In the genomic region with DNA sequence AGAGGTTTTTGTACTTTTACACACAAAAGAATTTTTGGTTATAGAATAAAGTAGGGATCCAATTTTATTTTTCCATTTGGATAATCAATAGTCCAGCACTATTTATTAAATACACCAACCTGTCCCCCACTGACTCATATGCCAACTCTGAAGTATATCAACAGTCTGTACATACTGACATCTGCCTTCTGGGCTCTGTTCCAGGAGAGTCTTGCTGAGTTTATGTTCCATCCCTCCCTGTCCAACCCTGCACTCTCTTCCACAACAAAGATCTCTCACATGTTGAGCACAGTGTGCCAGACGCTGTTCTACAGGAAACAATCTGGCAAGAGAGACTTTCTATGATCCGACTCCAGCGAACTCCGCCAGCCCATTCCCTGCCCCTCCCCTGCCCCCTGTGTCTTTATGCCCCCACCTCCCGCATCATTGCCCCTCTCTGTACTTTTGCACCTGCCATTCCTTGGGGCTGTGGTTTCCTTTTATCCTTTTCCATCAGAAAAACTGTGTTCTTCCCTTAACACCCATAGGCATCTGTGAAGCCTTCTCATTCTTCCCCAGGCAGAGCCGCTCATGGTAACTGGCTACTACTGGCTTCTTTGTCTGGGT, we compare ENCODE assay signal across 10 cellular contexts. TPM values are rescaled to one million over a fixed set of nuclear protein-coding genes. Genes with fewer than 3 reads are reported as not detected.
DNase-seq lines count a peak whose midpoint lies in the region; ATAC-seq and TF ChIP-seq lines count a peak whose summit lies in the region.
"Had no signal": no experiment of that assay in that cellular context is flagged by ENCODE, and none has a peak within 500 bp of the region (broad histone marks: within the 10 kb centered on the region; RNA-seq: fewer than 3 reads in every experiment).

No MANE protein-coding gene starts in this region.

- no peaks in the 10 kb centered on the region for H3F3A ChIP-seq in MM.1S (ENCODE audit: insufficient read depth, low read length)

- no peak overlapping the region for H2AFZ ChIP-seq in MM.1S (ENCODE audit: low read length)

- no peak for ATAC-seq in activated T-cell treated with anti-CD3 and anti-CD28 coated beads, Interleukin-2, amount 50 U/mL, for 72 hours (replicated peaks in 1 of 2)

- H3K79me2 ChIP-seq in MM.1S (ENCODE audit: low read length), result no peaks in the 10 kb centered on the region

- TF ChIP-seq CTCF in AG09319 (IDR thresholded peaks at IDR 0.05; ENCODE audit: low read depth, low read length) (no peak), kidney epithelial cell (IDR thresholded peaks at IDR 0.05; ENCODE audit: insufficient read depth, low read length, poor library complexity, severe bottlenecking) (no peak), MM.1S (IDR thresholded peaks at IDR 0.05; ENCODE audit: low read length) (no peak)

- no peak overlapping the region for H3K27ac ChIP-seq in MM.1S (ENCODE audit: low read length)

- H4K20me1 ChIP-seq in MM.1S (ENCODE audit: insufficient read depth, low read length), result no peaks in the 10 kb centered on the region

- H3K9me2 ChIP-seq in MM.1S (replicated peaks; ENCODE audit: insufficient read depth, low read length), result no peaks in the 10 kb centered on the region

- peaks cover 6% of the 10 kb centered on the region in 2 donors for H3K36me3 Mint-ChIP-seq in activated T-cell treated with anti-CD3 and anti-CD28 coated beads, Interleukin-2, amount 50 U/mL, for 72 hours (ENCODE audit: insufficient read depth in 2 of 2)

- H3K4me2 ChIP-seq in MM.1S (ENCODE audit: low read depth, low read length), result no peak overlapping the region

- no peak overlapping the region for H3K4me3 ChIP-seq in kidney epithelial cell (ENCODE audit: low read depth, low read length)
- no peak overlapping the region for H3K4me3 ChIP-seq in MM.1S (ENCODE audit: low read length)

- no peak overlapping the region for H3K9ac ChIP-seq in MM.1S (ENCODE audit: low read length)

- H3K4me1 ChIP-seq in MM.1S (ENCODE audit: low read length), result no peaks in the 10 kb centered on the region

- H3K27me3 ChIP-seq in kidney epithelial cell (ENCODE audit: control insufficient read depth, insufficient read depth, low read length) (peaks cover 4% of the 10 kb centered on the region), MM.1S (replicated peaks; ENCODE audit: insufficient read depth, low read length) (peaks cover 46% of the 10 kb centered on the region)

- H3K9me3 ChIP-seq in MM.1S (replicated peaks; ENCODE audit: insufficient read depth, low read length), result no peaks in the 10 kb centered on the region

- no peak overlapping the region for H3K4me3 Mint-ChIP-seq in activated T-cell treated with anti-CD3 and anti-CD28 coated beads, Interleukin-2, amount 50 U/mL, for 72 hours
- H3K4me3 Mint-ChIP-seq: central memory CD8-positive, alpha-beta T cell had no signal

- H3K9me3 Mint-ChIP-seq in activated T-cell treated with anti-CD3 and anti-CD28 coated beads, Interleukin-2, amount 50 U/mL, for 72 hours, result peaks cover 0 to 9% of the 10 kb centered on the region in 2 donors
- H3K9me3 Mint-ChIP-seq: central memory CD8-positive, alpha-beta T cell had no signal

- peaks cover 54% of the 10 kb centered on the region for H3K27me3 Mint-ChIP-seq in activated T-cell treated with anti-CD3 and anti-CD28 coated beads, Interleukin-2, amount 50 U/mL, for 72 hours (ENCODE audit: low read depth)

- H3K36me3 ChIP-seq in kidney epithelial cell (ENCODE audit: control insufficient read depth, insufficient read depth, low read length) (no peaks in the 10 kb centered on the region), MM.1S (replicated peaks; ENCODE audit: insufficient read depth, low read length) (no peaks in the 10 kb centered on the region)

- peak; percentile 25 for DNase-seq in AG09319 (ENCODE audit: extremely low read depth, low read depth)
- DNase-seq in NCI-H1105 treated with DMSO at 0.1 percent for 48 hours (lab: John Stamatoyannopoulos, UW), result peak; percentile 98
- DNase-seq in SW480 (ENCODE audit: low spot score), result peak; percentile 11
- peak; percentile 16 for DNase-seq in kidney epithelial cell (ENCODE audit: low read depth)
- no peak for DNase-seq in MM.1S
- no peak for DNase-seq in OCI-M2 (lab: John Stamatoyannopoulos, UW; ENCODE audit: unreplicated experiment)
- DNase-seq in activated T-cell treated with anti-CD3 and anti-CD28 coated beads, Interleukin-2, amount 50 U/mL, for 72 hours, result no peak
- DNase-seq in cerebellar nuclear complex (lab: John Stamatoyannopoulos, UW), result no peak
- DNase-seq: T1000 had no signal

- H3K27ac Mint-ChIP-seq in activated T-cell treated with anti-CD3 and anti-CD28 coated beads, Interleukin-2, amount 50 U/mL, for 72 hours, result no peak overlapping the region

- no peaks in the 10 kb centered on the region for H3K4me1 Mint-ChIP-seq in activated T-cell treated with anti-CD3 and anti-CD28 coated beads, Interleukin-2, amount 50 U/mL, for 72 hours (ENCODE audit: low read depth)
- H3K4me1 Mint-ChIP-seq: central memory CD8-positive, alpha-beta T cell had no signal

RNA-seq across cellular contexts. Expression of gene LACTBL1, which starts 3.3 kb away (rescaled TPM):
- total RNA-seq in kidney epithelial cell, result not detected in 2 replicates
- total RNA-seq in activated T-cell treated with anti-CD3 and anti-CD28 coated beads, Interleukin-2, amount 50 U/mL, for 72 hours, result not detected

RNA-seq across cellular contexts. Expression of gene TEX46, which starts 46.3 kb away (rescaled TPM):
- total RNA-seq in kidney epithelial cell, result not detected in 2 replicates
- total RNA-seq in activated T-cell treated with anti-CD3 and anti-CD28 coated beads, Interleukin-2, amount 50 U/mL, for 72 hours, result not detected

RNA-seq across cellular contexts. Expression of gene KDM1A, which starts 49.9 kb away (rescaled TPM):
- 111 and 122 TPM in 2 replicates for total RNA-seq in kidney epithelial cell
- 10 to 100 TPM; 49.2 to 50.7 TPM for total RNA-seq in activated T-cell treated with anti-CD3 and anti-CD28 coated beads, Interleukin-2, amount 50 U/mL, for 72 hours

Comparison
In these comparisons a context has a peak if more than half of its experiments do, and no peak if none do; other contexts are left out.
1. DNase-seq: peak in AG09319 (single experiment), NCI-H1105 treated with DMSO at 0.1 percent for 48 hours (single experiment), SW480 (single experiment) and kidney epithelial cell (single experiment); none in MM.1S (single experiment), OCI-M2 (single experiment), activated T-cell treated with anti-CD3 and anti-CD28 coated beads, Interleukin-2, amount 50 U/mL, for 72 hours (0 of 2) and cerebellar nuclear complex (0 of 2).